Comparison of ENCODE assay signal across 13 cellular contexts in the genomic region with DNA sequence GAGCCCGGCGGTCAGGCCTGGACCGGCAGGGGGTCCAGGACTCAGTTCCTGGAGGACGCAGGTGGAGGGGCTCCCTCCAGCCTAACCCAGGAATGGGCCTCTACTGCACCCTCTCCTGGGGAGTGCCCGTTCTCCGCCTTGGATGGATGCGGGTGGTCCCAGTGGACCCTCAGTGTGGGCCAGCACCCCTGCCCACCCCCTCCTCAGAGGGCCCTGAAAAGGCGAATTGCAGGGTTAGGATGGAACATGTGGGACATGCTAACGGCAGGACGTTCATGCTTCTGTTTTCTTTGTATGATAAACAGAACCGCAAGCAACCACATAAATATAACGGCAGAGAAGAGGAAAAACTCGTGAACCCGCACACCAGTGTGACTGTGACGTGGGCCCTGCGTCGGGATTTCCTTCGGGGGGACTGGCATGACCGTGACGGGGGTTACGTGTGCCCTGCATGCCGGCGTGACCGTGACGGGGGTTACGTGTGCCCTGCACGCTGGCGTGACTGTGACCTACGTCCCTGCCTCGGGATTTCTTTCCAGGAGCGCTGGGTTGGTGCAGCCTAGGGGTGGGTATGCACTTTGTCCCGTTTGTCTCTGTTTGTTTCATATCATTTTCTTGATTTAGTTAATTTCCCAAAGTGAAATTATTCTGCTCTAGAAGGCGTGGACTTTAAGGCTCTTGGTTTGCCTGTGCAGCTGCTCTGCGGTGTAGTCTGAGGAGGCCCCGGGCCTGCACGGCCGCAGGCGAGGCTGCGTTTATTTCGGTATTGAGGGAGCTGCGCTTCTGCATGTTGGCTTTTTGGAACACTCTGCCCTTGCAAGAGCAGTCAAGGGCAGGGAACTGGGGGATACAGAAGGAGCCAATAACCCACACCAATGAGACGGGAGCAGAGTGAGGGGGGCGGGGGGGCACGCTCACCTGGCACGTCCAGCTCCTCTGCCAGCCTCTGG. TPM values are rescaled to one million over a fixed set of nuclear protein-coding genes. Genes with fewer than 3 reads are reported as not detected.
DNase-seq lines count a peak whose midpoint lies in the region; ATAC-seq and TF ChIP-seq lines count a peak whose summit lies in the region.
"Had no signal": no experiment of that assay in that cellular context is flagged by ENCODE, and none has a peak within 500 bp of the region (broad histone marks: within the 10 kb centered on the region; RNA-seq: fewer than 3 reads in every experiment).

No MANE protein-coding gene starts in this region.

- DNase-seq in GM23338 (ENCODE audit: low spot score) (no peak), Peyer's patch (peak in 2 of 3 donors; percentile 31 to 37), heart left ventricle (peak; percentile 5 to 54 (median 22)), ovary (peak; percentile 17 to 44 (median 33)), SKM-1 (lab: John Stamatoyannopoulos, UW; ENCODE audit: unreplicated experiment) (no peak)
- DNase-seq: HCEC 1CT, NCI-H446 treated with DMSO at 0.1 percent for 48 hours had no signal

- intact Hi-C loops in heart left ventricle (cut with DNase I) (loop anchor here in 3 of 10 donors (5.0 to 10.0 kb wide), 3 partner anchors 73 to 93 kb away; partner anchors contain the start of gene LSS (in 2 of the 3)), ovary (cut with DNase I) (loop anchor here in 3 of 4 donors (5.0 to 10.0 kb wide), 4 partner anchors 73 to 135 kb away; partner anchors contain the start of genes LSS (in 2 of the 3), MCM3AP (in 1 of the 3) and YBEY (in 1 of the 3))

- peak overlapping the region; percentile 67; the same call in 1 of the 2 replicates for H3K4me2 ChIP-seq in GM23338

- WGBS in heart left ventricle, 4 donors, result 89 to 95% (median 91%) methylated on average over 43 to 45 of the region's 45 CpGs
- 69 to 79% (median 77%) methylated on average over 45 of the region's 45 CpGs for WGBS in ovary, 3 donors

- H3K36me3 Mint-ChIP-seq in GM23338 (ENCODE audit: low read depth), result no peaks in the 10 kb centered on the region; the same call in 2 of the 3 replicates
- H3K36me3 Mint-ChIP-seq: CD4-positive, CD25-positive, alpha-beta regulatory T cell had no signal

- peak overlapping the region; percentile 82; the same call in 1 of the 2 replicates for H3K27ac Mint-ChIP-seq in GM23338
- H3K27ac Mint-ChIP-seq: CD4-positive, CD25-positive, alpha-beta regulatory T cell had no signal

- H3K4me1 Mint-ChIP-seq in GM23338, result peaks cover 15% of the 10 kb centered on the region

- H3K4me3 ChIP-seq in GM23338, result no peak overlapping the region
- no peak overlapping the region for H3K4me3 ChIP-seq in Peyer's patch
- peak overlapping the region in 1 of 12 donors; percentile 30 for H3K4me3 ChIP-seq in heart left ventricle
- H3K4me3 ChIP-seq in ovary, result no peak overlapping the region
- H3K4me3 ChIP-seq: lung had no signal

- 0 out of 2 replicates have a peak overlapping the region, but pooled peaks have one; percentile 57 for H3K27ac ChIP-seq in GM23338 (ENCODE audit: low read depth)
- no peak overlapping the region for H3K27ac ChIP-seq in Peyer's patch
- H3K27ac ChIP-seq in heart left ventricle, result peak overlapping the region in 3 of 12 donors; percentile 18 to 58 (median 46)
- H3K27ac ChIP-seq in ovary, result peak overlapping the region; percentile 26 to 55
- H3K27ac ChIP-seq: epithelial cell of prostate had no signal

- H3K27me3 Mint-ChIP-seq in GM23338 (ENCODE audit: insufficient read depth, low read depth, poor library complexity), result no peaks in the 10 kb centered on the region
- H3K27me3 Mint-ChIP-seq: CD4-positive, CD25-positive, alpha-beta regulatory T cell had no signal

- H3K9me2 ChIP-seq in GM23338 (ENCODE audit: insufficient read depth), result no peaks in the 10 kb centered on the region

- no peaks in the 10 kb centered on the region for H3K79me2 ChIP-seq in GM23338 (replicated peaks; ENCODE audit: insufficient read depth)

- no peak overlapping the region; the same call in 2 of the 3 replicates for H3K4me3 Mint-ChIP-seq in GM23338
- H3K4me3 Mint-ChIP-seq: CD4-positive, CD25-positive, alpha-beta regulatory T cell had no signal

- H3K9me3 ChIP-seq in Peyer's patch (no peaks in the 10 kb centered on the region), heart left ventricle (no peaks in the 10 kb centered on the region), ovary (no peaks in the 10 kb centered on the region)
- H3K9me3 ChIP-seq: heart right ventricle had no signal

- ATAC-seq in GM23338 (no peak), heart left ventricle (peak in 1 of 4 donors; percentile 33), GM18502 (IDR thresholded peaks at IDR 0.05; ENCODE audit: poor library complexity, unreplicated experiment) (no peak), HG03442 (IDR thresholded peaks at IDR 0.05; ENCODE audit: unreplicated experiment) (no peak)

- 0 out of 2 replicates have a peak, but pooled peaks cover 4% of the 10 kb centered on the region for H3F3A ChIP-seq in GM23338 (replicated peaks; ENCODE audit: low read depth)

- H3K4me1 ChIP-seq in GM23338 (ENCODE audit: insufficient read depth) (no peaks in the 10 kb centered on the region; the same call in 1 of the 2 replicates), Peyer's patch (peaks cover 0 to 9% (median 0%) of the 10 kb centered on the region in 4 donors), heart left ventricle (peaks cover 3 to 15% (median 10%) of the 10 kb centered on the region in 12 donors), ovary (ENCODE audit: insufficient read depth) (peaks cover 9% of the 10 kb centered on the region)

- H3K36me3 ChIP-seq in GM23338 (ENCODE audit: insufficient read depth) (no peaks in the 10 kb centered on the region), Peyer's patch (no peaks in the 10 kb centered on the region), heart left ventricle (no peaks in the 10 kb centered on the region), ovary (no peaks in the 10 kb centered on the region)
- H3K36me3 ChIP-seq: heart right ventricle had no signal

- H3K27me3 ChIP-seq in GM23338 (ENCODE audit: insufficient read depth), result no peaks in the 10 kb centered on the region
- no peaks in the 10 kb centered on the region for H3K27me3 ChIP-seq in Peyer's patch
- H3K27me3 ChIP-seq in heart left ventricle, result no peaks in the 10 kb centered on the region
- no peaks in the 10 kb centered on the region for H3K27me3 ChIP-seq in ovary
- H3K27me3 ChIP-seq: heart right ventricle had no signal

- TF ChIP-seq CTCF in GM23338 (conservative IDR thresholded peaks at IDR 0.05; ENCODE audit: low read depth in 2 of 2) (no peak), Peyer's patch (IDR thresholded peaks at IDR 0.05) (no peak), heart left ventricle (IDR thresholded peaks at IDR 0.05) (no peak), ovary (IDR thresholded peaks at IDR 0.05) (no peak)

- H2AFZ ChIP-seq in GM23338, result no peak overlapping the region

- no peaks in the 10 kb centered on the region; the same call in 2 of the 3 replicates for H3K9me3 Mint-ChIP-seq in GM23338
- H3K9me3 Mint-ChIP-seq: CD4-positive, CD25-positive, alpha-beta regulatory T cell had no signal

- no peak for TF ChIP-seq EP300 in ovary (IDR thresholded peaks at IDR 0.05)

- TF ChIP-seq POLR2A in Peyer's patch (IDR thresholded peaks at IDR 0.05), result no peak
- no peak for TF ChIP-seq POLR2A in heart left ventricle (IDR thresholded peaks at IDR 0.05)
- TF ChIP-seq POLR2A in ovary (IDR thresholded peaks at IDR 0.05), result no peak

- no peaks in the 10 kb centered on the region for H4K20me1 ChIP-seq in GM23338 (replicated peaks; ENCODE audit: insufficient read depth)

TF ChIP-seq in GM23338, 12 proteins besides CTCF, POLR2A, EP300 and RAD21 (continues in another document):
- TF ChIP-seq STAT1 (IDR thresholded peaks at IDR 0.05; ENCODE audit: unreplicated experiment) (no peak), ZNF114 (CRISPR knock-in tag; IDR thresholded peaks at IDR 0.05) (no peak), POLR2AphosphoS5 (IDR thresholded peaks at IDR 0.05; ENCODE audit: low read depth) (no peak), ZNF331 (CRISPR knock-in tag; IDR thresholded peaks at IDR 0.05; ENCODE audit: low read depth) (no peak), EZH2 (IDR thresholded peaks at IDR 0.05; ENCODE audit: low read depth, unreplicated experiment) (no peak), NANOG (IDR thresholded peaks at IDR 0.05; ENCODE audit: borderline replicate concordance) (no peak), CREB1 (CRISPR knock-in tag; IDR thresholded peaks at IDR 0.05; ENCODE audit: low read depth) (no peak), JUNB (IDR thresholded peaks at IDR 0.05; ENCODE audit: unreplicated experiment) (no peak), EZH2phosphoT487 (IDR thresholded peaks at IDR 0.05; ENCODE audit: unreplicated experiment) (no peak)

RNA-seq across cellular contexts. Expression of gene FTCD, which starts 3.1 kb away (rescaled TPM):
- total RNA-seq in GM23338 (2014; rRNA removed; shearing (Covaris generic)), result 0.90 and 3.3 TPM in 2 replicates
- polyA plus RNA-seq in GM23338 (2016; fragmentation: Nextera tagmentation; extraction: Ambion mirVana), result 2.3 and 2.6 TPM in 2 replicates
- total RNA-seq in Peyer's patch, result 1 to 10 TPM in 1 of 4 donors, under 1 TPM in 1, not detected in 2; 0.67 to 1.0 TPM
- total RNA-seq in heart left ventricle, result 1 to 10 TPM in 5 of 9 donors, under 1 TPM in 3, not detected in 1; 0.31 to 3.1 (median 1.2) TPM
- 1 to 10 TPM in 1 of 2 donors, under 1 TPM in 1; 0.17 to 1.8 TPM for polyA plus RNA-seq in heart left ventricle
- total RNA-seq in ovary, result 1 to 10 TPM in 5 of 7 donors, under 1 TPM in 2; 0.83 to 7.5 (median 3.8) TPM
- 1 to 10 TPM in 1 of 2 donors, not detected in 1; 3.5 TPM for polyA plus RNA-seq in ovary
- total RNA-seq: CD4-positive, CD25-positive, alpha-beta regulatory T cell had no signal

RNA-seq across cellular contexts. Expression of gene SPATC1L, which starts 32.0 kb away (rescaled TPM):
- 30.7 and 37.6 TPM in 2 replicates for total RNA-seq in GM23338 (2014; rRNA removed; shearing (Covaris generic))
- polyA plus RNA-seq in GM23338 (2016; fragmentation: Nextera tagmentation; extraction: Ambion mirVana), result 69.6 and 70.2 TPM in 2 replicates
- total RNA-seq in Peyer's patch, result 10 to 100 TPM in 1 of 4 donors, 1 to 10 TPM in 3; 1.1 to 13.2 (median 2.6) TPM
- total RNA-seq in heart left ventricle, result 10 to 100 TPM in 4 of 9 donors, 1 to 10 TPM in 5; 4.9 to 16.8 (median 8.4) TPM
- polyA plus RNA-seq in heart left ventricle, result 10 to 100 TPM; 11.0 to 12.9 TPM
- total RNA-seq in ovary, result 10 to 100 TPM in 5 of 7 donors, 1 to 10 TPM in 2; 7.2 to 21.1 (median 14.9) TPM
- 10 to 100 TPM in 1 of 2 donors, 1 to 10 TPM in 1; 2.8 to 21.3 TPM for polyA plus RNA-seq in ovary

RNA-seq across cellular contexts. Expression of gene COL6A2, which starts 54.4 kb away (rescaled TPM):
- 68.5 and 89.2 TPM in 2 replicates for total RNA-seq in GM23338 (2014; rRNA removed; shearing (Covaris generic))
- 28.4 and 31.8 TPM in 2 replicates for polyA plus RNA-seq in GM23338 (2016; fragmentation: Nextera tagmentation; extraction: Ambion mirVana)
- 1,000 to 10,000 TPM in 1 of 4 donors, 100 to 1,000 TPM in 2, 10 to 100 TPM in 1; 59.9 to 1,087 (median 166) TPM for total RNA-seq in Peyer's patch
- 100 to 1,000 TPM; 118 to 484 (median 158) TPM for total RNA-seq in heart left ventricle
- polyA plus RNA-seq in heart left ventricle, result 100 to 1,000 TPM; 143 to 221 TPM
- total RNA-seq in ovary, result 1,000 to 10,000 TPM in 1 of 7 donors, 100 to 1,000 TPM in 6; 222 to 1,092 (median 831) TPM
- 100 to 1,000 TPM in 1 of 2 donors, 10 to 100 TPM in 1; 50.9 to 818 TPM for polyA plus RNA-seq in ovary

Comparison
In these comparisons a context has a peak if more than half of its experiments do, and no peak if none do; other contexts are left out.
1. DNase-seq: peak in Peyer's patch (2 of 3), heart left ventricle (5 of 5) and ovary (5 of 5); none in GM23338 (single experiment) and SKM-1 (single experiment).
2. H3K27ac ChIP-seq: peak in GM23338 (single experiment) and ovary (2 of 2); none in Peyer's patch (0 of 4).